19 cellular contexts compared by ENCODE assay signal in the genomic region with DNA sequence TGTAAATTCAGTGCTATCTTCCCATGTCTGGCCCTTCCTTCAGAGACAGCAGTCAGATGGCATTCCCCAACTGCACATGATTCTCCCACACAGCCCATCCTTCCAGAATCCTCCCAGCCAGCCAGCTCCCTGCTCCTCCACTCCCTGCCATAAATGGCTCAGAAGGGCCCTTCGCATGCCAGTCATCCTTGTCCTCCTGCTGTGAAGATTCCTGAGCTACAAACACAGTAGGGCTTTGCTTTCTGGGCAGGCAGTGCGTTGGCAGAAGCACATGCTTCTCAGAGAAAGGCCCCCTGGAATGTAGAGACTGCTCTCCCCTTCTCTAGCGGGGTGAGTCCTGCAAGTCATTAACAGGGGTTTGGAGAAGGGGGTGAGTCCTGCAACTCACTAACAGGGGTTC.
A peak's percentile ranks its signal among the peaks of the same experiment; 100 is the strongest.
DNase-seq lines count a peak whose midpoint lies in the region; ATAC-seq, FAIRE-seq and TF ChIP-seq lines count a peak whose summit lies in the region.
"Had no signal": no experiment of that assay in that cellular context is flagged by ENCODE, and none has a peak within 500 bp of the region (broad histone marks: within the 10 kb centered on the region; RNA-seq: fewer than 3 reads in every experiment).

No MANE protein-coding gene starts in this region.

- no CpG with 5 or more reads among the region's 3 CpGs for WGBS in mesendoderm (ENCODE audit: extremely low coverage, insufficient coverage, low lambda C conversion rate)

- no peak overlapping the region for H3K4me2 ChIP-seq in mesendoderm (ENCODE audit: low read length)

- H3K4me1 ChIP-seq in mesendoderm (ENCODE audit: control insufficient read depth, low read depth, low read length), result no peaks in the 10 kb centered on the region

- no peak overlapping the region for H4K8ac ChIP-seq in mesendoderm (ENCODE audit: low read depth, low read length)

- no peaks in the 10 kb centered on the region for H3K79me2 ChIP-seq in mesendoderm (ENCODE audit: control insufficient read depth, insufficient read depth, low read length)

- no peak overlapping the region for H3K9ac ChIP-seq in mesendoderm (ENCODE audit: low read length)

- H3K27me3 ChIP-seq in mesendoderm (ENCODE audit: insufficient read depth, low read length, poor library complexity), result no peaks in the 10 kb centered on the region
- H3K27me3 ChIP-seq: adrenal gland had no signal

- no peak for TF ChIP-seq POLR2A in GM12892 (IDR thresholded peaks at IDR 0.05; ENCODE audit: low read depth, low read length)

- H3K27ac ChIP-seq in mesendoderm (ENCODE audit: low read depth, low read length), result no peak overlapping the region
- H3K27ac ChIP-seq: A549, adrenal gland had no signal

- H3K56ac ChIP-seq in mesendoderm (ENCODE audit: low read length), result no peak overlapping the region

- no peak for ATAC-seq in activated naive CD8-positive, alpha-beta T cell treated with anti-CD3 and anti-CD28 coated beads, Interleukin-2, amount 50 U/mL, for 24 hours
- no peak for ATAC-seq in HG03432 (IDR thresholded peaks at IDR 0.05; ENCODE audit: unreplicated experiment)
- ATAC-seq: activated T-helper 17 cell treated with anti-CD3 and anti-CD28 coated beads, Interleukin-2, amount 50 U/mL, for 72 hours had no signal

- H3K36me3 ChIP-seq in mesendoderm (ENCODE audit: control insufficient read depth, insufficient read depth, low read length), result no peaks in the 10 kb centered on the region
- H3K36me3 ChIP-seq: adrenal gland had no signal

- no peak overlapping the region for H3K4me3 ChIP-seq in mesendoderm (ENCODE audit: low read length)
- H3K4me3 ChIP-seq: A549, adrenal gland had no signal

- H3K27ac Mint-ChIP-seq in activated naive CD8-positive, alpha-beta T cell, result no peak overlapping the region
- H3K27ac Mint-ChIP-seq in activated naive CD8-positive, alpha-beta T cell treated with anti-CD3 and anti-CD28 coated beads, Interleukin-2, amount 50 U/mL, for 24 hours, result no peak overlapping the region
- peak overlapping the region; percentile 35 for H3K27ac Mint-ChIP-seq in chondrocyte (ENCODE audit: unreplicated experiment)
- H3K27ac Mint-ChIP-seq: activated T-helper 17 cell treated with anti-CD3 and anti-CD28 coated beads, Interleukin-2, amount 50 U/mL, for 72 hours had no signal

- no peak overlapping the region for H2AK5ac ChIP-seq in mesendoderm (ENCODE audit: low read length)

- DNase-seq in activated naive CD8-positive, alpha-beta T cell treated with anti-CD3 and anti-CD28 coated beads, Interleukin-2, amount 50 U/mL, for 24 hours, result no peak
- DNase-seq in chondrocyte (ENCODE audit: low spot score) (no peak), mesendoderm (peak; percentile 91), GM12892 (ENCODE audit: insufficient read length) (no peak), NCI-H2196 (lab: John Stamatoyannopoulos, UW; ENCODE audit: unreplicated experiment) (no peak), urothelium cell line (ENCODE audit: low spot score) (no peak)
- DNase-seq: activated CD4-positive, CD25-positive, alpha-beta regulatory T cell; midbrain; NCI-H1436 treated with DMSO at 0.1 percent for 48 hours; SIG-M5; small intestine; T-helper 2 cell had no signal

- no peak overlapping the region for H3K18ac ChIP-seq in mesendoderm (ENCODE audit: low read length)

- peaks cover 14% of the 10 kb centered on the region for H3K27me3 Mint-ChIP-seq in activated naive CD8-positive, alpha-beta T cell
- peaks cover 33% of the 10 kb centered on the region for H3K27me3 Mint-ChIP-seq in activated naive CD8-positive, alpha-beta T cell treated with anti-CD3 and anti-CD28 coated beads, Interleukin-2, amount 50 U/mL, for 24 hours
- peaks cover 27% of the 10 kb centered on the region for H3K27me3 Mint-ChIP-seq in chondrocyte (ENCODE audit: low read depth)

- no peaks in the 10 kb centered on the region for H3K4me1 Mint-ChIP-seq in activated naive CD8-positive, alpha-beta T cell (ENCODE audit: low read depth)
- peaks cover 4% of the 10 kb centered on the region for H3K4me1 Mint-ChIP-seq in activated naive CD8-positive, alpha-beta T cell treated with anti-CD3 and anti-CD28 coated beads, Interleukin-2, amount 50 U/mL, for 24 hours
- peaks cover 19% of the 10 kb centered on the region for H3K4me1 Mint-ChIP-seq in chondrocyte (ENCODE audit: low read depth)
- H3K4me1 Mint-ChIP-seq: activated T-helper 17 cell treated with anti-CD3 and anti-CD28 coated beads, Interleukin-2, amount 50 U/mL, for 72 hours had no signal

- H3K4me3 Mint-ChIP-seq in activated naive CD8-positive, alpha-beta T cell, result peak overlapping the region; percentile 20
- no peak overlapping the region for H3K4me3 Mint-ChIP-seq in activated naive CD8-positive, alpha-beta T cell treated with anti-CD3 and anti-CD28 coated beads, Interleukin-2, amount 50 U/mL, for 24 hours
- H3K4me3 Mint-ChIP-seq in chondrocyte (ENCODE audit: unreplicated experiment), result no peak overlapping the region
- H3K4me3 Mint-ChIP-seq: activated T-helper 17 cell treated with anti-CD3 and anti-CD28 coated beads, Interleukin-2, amount 50 U/mL, for 72 hours had no signal

- no peak overlapping the region for H3K23ac ChIP-seq in mesendoderm (ENCODE audit: low read length)

- no peak overlapping the region for H2BK5ac ChIP-seq in mesendoderm (ENCODE audit: low read length)

- no peak overlapping the region for H2BK120ac ChIP-seq in mesendoderm (ENCODE audit: low read depth, low read length)

- no peak for TF ChIP-seq CTCF in chondrocyte (IDR thresholded peaks at IDR 0.05)

- no peaks in the 10 kb centered on the region for H3K79me1 ChIP-seq in mesendoderm (ENCODE audit: low read length)

- no peak overlapping the region for H2BK15ac ChIP-seq in mesendoderm (replicated peaks; ENCODE audit: low read depth)

- H3K4ac ChIP-seq in mesendoderm (ENCODE audit: low read depth, low read length), result no peak overlapping the region

- no peaks in the 10 kb centered on the region for H3K36me3 Mint-ChIP-seq in activated naive CD8-positive, alpha-beta T cell
- no peaks in the 10 kb centered on the region for H3K36me3 Mint-ChIP-seq in activated naive CD8-positive, alpha-beta T cell treated with anti-CD3 and anti-CD28 coated beads, Interleukin-2, amount 50 U/mL, for 24 hours (ENCODE audit: low read depth)
- H3K36me3 Mint-ChIP-seq in chondrocyte (ENCODE audit: low read depth), result peaks cover 3% of the 10 kb centered on the region

- no peaks in the 10 kb centered on the region for H3K9me3 Mint-ChIP-seq in activated naive CD8-positive, alpha-beta T cell (ENCODE audit: low read depth)
- no peaks in the 10 kb centered on the region for H3K9me3 Mint-ChIP-seq in activated naive CD8-positive, alpha-beta T cell treated with anti-CD3 and anti-CD28 coated beads, Interleukin-2, amount 50 U/mL, for 24 hours
- H3K9me3 Mint-ChIP-seq in chondrocyte (ENCODE audit: low read depth), result peaks cover 7% of the 10 kb centered on the region
- H3K9me3 Mint-ChIP-seq: activated T-helper 17 cell treated with anti-CD3 and anti-CD28 coated beads, Interleukin-2, amount 50 U/mL, for 72 hours had no signal

- no peak overlapping the region for H4K5ac ChIP-seq in mesendoderm (ENCODE audit: low read length)

- FAIRE-seq in GM12892 (lab: Jason Lieb, UNC) (no peak), urothelium cell line (lab: Jason Lieb, UNC) (no peak)
- FAIRE-seq: A549, endometrium, keratinocyte, small intestine had no signal
